Comparison of ENCODE assay signal across 26 cellular contexts in genomic region chr7:116382375-116382774, GRCh38.
"Had no signal": no experiment of that assay in that cellular context is flagged by ENCODE, and none has a peak within 500 bp of the region (broad histone marks: within the 10 kb centered on the region; RNA-seq: fewer than 3 reads in every experiment).

No MANE protein-coding gene starts in this region.

- H3K27ac ChIP-seq: ascending aorta, cardiac muscle cell, VCaP had no signal

- H3K9me3 ChIP-seq: ascending aorta had no signal

- H3K4me3 ChIP-seq: ascending aorta, cardiac muscle cell had no signal

- DNase-seq: activated B cell treated with CpG ODN at 0.5 μM for 24 hours; activated CD4-positive, alpha-beta memory T cell treated with anti-CD3 and anti-CD28 coated beads for 36 hours; activated CD4-positive, alpha-beta T cell treated with anti-CD3 and anti-CD28 coated beads for 4 hours; activated CD4-positive, alpha-beta T cell treated with anti-CD3 and anti-CD28 coated beads, Interleukin-2, amount 10 ng/mL, durations not matched to agents 24 days and 14 days; activated CD4-positive, alpha-beta T cell treated with anti-CD3 and anti-CD28 coated beads, Interleukin-2, amount 50 U/mL, for 1 hour; activated CD4-positive, alpha-beta T cell treated with anti-CD3 and anti-CD28 coated beads, Interleukin-2, amount 50 U/mL, for 4 hours; activated CD4-positive, CD25-positive, alpha-beta regulatory T cell treated with anti-CD3 and anti-CD28 coated beads, Interleukin-2, amount 50 U/mL, for 72 hours; activated CD8-positive, alpha-beta memory T cell treated with anti-CD3 and anti-CD28 coated beads, Interleukin-2, amount 50 U/mL, for 4 hours; activated CD8-positive, alpha-beta T cell treated with anti-CD3 and anti-CD28 coated beads for 36 hours; activated effector memory CD4-positive, alpha-beta T cell treated with Interleukin-2 at 50 U/mL for 16 hours; activated gamma-delta T cell; activated naive CD4-positive, alpha-beta T cell treated with anti-CD3 and anti-CD28 coated beads, Interleukin-2, amount 10 ng/mL, durations not matched to agents 7 days and 5 days; activated naive CD4-positive, alpha-beta T cell treated with Interleukin-2 at 50 U/mL for 16 hours; activated naive CD8-positive, alpha-beta T cell treated with anti-CD3 and anti-CD28 coated beads, Interleukin-2, amount 10 ng/mL, durations not matched to agents 7 days and 5 days; activated naive CD8-positive, alpha-beta T cell treated with anti-CD3 and anti-CD28 coated beads, Interleukin-2, amount 50 U/mL, for 24 hours; activated T-cell treated with anti-CD3 and anti-CD28 coated beads, Interleukin-2, amount 50 U/mL, for 24 hours; activated T-cell treated with anti-CD3 and anti-CD28 coated beads, Interleukin-2, amount 50 U/mL, for 48 hours; amygdala; anterior cingulate cortex; caudate nucleus; cerebellar nuclear complex; T-helper 2 cell; T-helper 9 cell had no signal

- H3K27me3 ChIP-seq: ascending aorta, cardiac muscle cell had no signal

- H3K36me3 ChIP-seq: ascending aorta, cardiac muscle cell had no signal

- ATAC-seq: activated CD8-positive, alpha-beta T cell treated with anti-CD3 and anti-CD28 coated beads for 36 hours; activated naive CD8-positive, alpha-beta T cell treated with anti-CD3 and anti-CD28 coated beads, Interleukin-2, amount 50 U/mL, for 24 hours had no signal
